ENCODE assay signal across 8 cellular contexts in genomic region chr19:49533551-49534488, GRCh38. TPM values are rescaled to one million over a fixed set of nuclear protein-coding genes. Genes with fewer than 3 reads are reported as not detected.
DNase-seq lines count a peak whose midpoint lies in the region; ATAC-seq and TF ChIP-seq lines count a peak whose summit lies in the region.

No MANE protein-coding gene starts in this region.

- POLR2A ChIA-PET in activated B cell treated with CpG ODN at 0.5 μM for 24 hours (lab: Charles Lee) = interaction anchor here (0.6 to 2.0 kb wide), 11 partner anchors 21 to 1755 kb away, joined by 3 to 8 read pairs (median 4); partner anchors contain the start of genes FCGRT, NOSIP, PRMT1 and SELENOW

- peak overlapping the region; percentile 82 for H3K4me3 Mint-ChIP-seq in activated B cell treated with CpG ODN at 0.5 μM for 24 hours

- H3K4me1 Mint-ChIP-seq in activated B cell treated with CpG ODN at 0.5 μM for 24 hours = peaks cover 43% of the 10 kb centered on the region

- peak overlapping the region; percentile 47 to 57 for H3K4me3 ChIP-seq in cardiac fibroblast (replicated peaks in 1 of 2; ENCODE audit: low read depth in 2 of 2, low read length in 2 of 2)

- H3K27me3 Mint-ChIP-seq in activated B cell treated with CpG ODN at 0.5 μM for 24 hours = no peaks in the 10 kb centered on the region

- DNase-seq in DMS114 treated with DMSO at 0.1 percent for 48 hours (lab: John Stamatoyannopoulos, UW; ENCODE audit: unreplicated experiment) (peak; percentile 25), NCI-H146 (lab: John Stamatoyannopoulos, UW) (peak; percentile 75), activated B cell treated with CpG ODN at 0.5 μM for 24 hours (peak; percentile 93), cardiac fibroblast (ENCODE audit: low read depth in 2 of 2) (peak; percentile 50 to 61), left colon (peak in 1 of 2 donors; percentile 77), pons (ENCODE audit: low spot score) (no peak)
- DNase-seq in stimulated activated CD4-positive, alpha-beta T cell treated with anti-CD3 and anti-CD28 coated beads, Interleukin-4, amount 100 ng/mL, for 24 hours = peak; percentile 82

- H3K9me3 Mint-ChIP-seq in activated B cell treated with CpG ODN at 0.5 μM for 24 hours = no peaks in the 10 kb centered on the region

- ATAC-seq in GM21737 (IDR thresholded peaks at IDR 0.05; ENCODE audit: unreplicated experiment) (peak; percentile 73), activated B cell treated with CpG ODN at 0.5 μM for 24 hours (ENCODE audit: low read depth) (peak; percentile 87), left colon (peak; percentile 86)

- H3K36me3 Mint-ChIP-seq in activated B cell treated with CpG ODN at 0.5 μM for 24 hours (ENCODE audit: low read depth) = no peaks in the 10 kb centered on the region

- H3K27ac Mint-ChIP-seq in activated B cell treated with CpG ODN at 0.5 μM for 24 hours = no peak overlapping the region

- intact Hi-C loops in activated B cell treated with CpG ODN at 0.5 μM for 24 hours (cut with micrococcal nuclease) (loop anchor here (2.0 to 5.0 kb wide), 2 partner anchors 21 to 37 kb away; partner anchors contain the start of genes FCGRT and RPS11), left colon (cut with DNase I, micrococcal nuclease) (no loop called here)

- CTCF ChIA-PET in activated B cell treated with CpG ODN at 0.5 μM for 24 hours (lab: Charles Lee) = interaction anchor here (0.9 to 2.4 kb wide), 6 partner anchors 13 to 38 kb away, joined by 3 to 7 read pairs (median 4); partner anchors contain the start of gene RPS11

- TF ChIP-seq CTCF in activated B cell treated with CpG ODN at 0.5 μM for 24 hours (IDR thresholded peaks at IDR 0.05) = no peak
- TF ChIP-seq CTCF in cardiac fibroblast (IDR thresholded peaks at IDR 0.05; ENCODE audit: low read depth, low read length) = no peak

RNA-seq across cellular contexts. Expression of gene RCN3, which starts 6.0 kb away (rescaled TPM):
- 0.89 and 1.1 TPM in 2 replicates for total RNA-seq in activated B cell treated with CpG ODN at 0.5 μM for 24 hours
- 10 to 100 TPM; 18.2 to 21.7 TPM for total RNA-seq in left colon

RNA-seq across cellular contexts. Expression of gene FCGRT, which starts 21.4 kb away (rescaled TPM):
- total RNA-seq in activated B cell treated with CpG ODN at 0.5 μM for 24 hours (17.4 and 18.8 TPM in 2 replicates), left colon (100 to 1,000 TPM; 411 to 508 TPM)

RNA-seq across cellular contexts. Expression of gene RPS11, which starts 37.6 kb away (rescaled TPM):
- total RNA-seq in activated B cell treated with CpG ODN at 0.5 μM for 24 hours = 3,758 and 4,733 TPM in 2 replicates
- 1,000 to 10,000 TPM; 1,501 to 1,657 TPM for total RNA-seq in left colon

RNA-seq across cellular contexts. Expression of gene RPL13A, which starts 46.4 kb away (rescaled TPM):
- total RNA-seq in activated B cell treated with CpG ODN at 0.5 μM for 24 hours = 6,642 and 7,342 TPM in 2 replicates
- 1,000 to 10,000 TPM; 2,164 to 2,325 TPM for total RNA-seq in left colon

RNA-seq across cellular contexts. Expression of gene NOSIP, which starts 46.5 kb away (rescaled TPM):
- 49.9 and 54.8 TPM in 2 replicates for total RNA-seq in activated B cell treated with CpG ODN at 0.5 μM for 24 hours
- 10 to 100 TPM; 62.8 to 66.4 TPM for total RNA-seq in left colon

Comparison
In these comparisons a context has a peak if more than half of its experiments do, and no peak if none do; other contexts are left out.
1. RNA of gene FCGRT, which starts 21.4 kb away (total RNA-seq): 411 to 508 TPM in left colon; 17.4 to 18.8 TPM in activated B cell treated with CpG ODN at 0.5 μM for 24 hours; every median in the first group is over 10 times any median in the second.
2. Peak in every context shown above with its lines, with median percentiles within 50 percentile points of each other: ATAC-seq.